ENCODE assay signal across 31 cellular contexts in the genomic region with DNA sequence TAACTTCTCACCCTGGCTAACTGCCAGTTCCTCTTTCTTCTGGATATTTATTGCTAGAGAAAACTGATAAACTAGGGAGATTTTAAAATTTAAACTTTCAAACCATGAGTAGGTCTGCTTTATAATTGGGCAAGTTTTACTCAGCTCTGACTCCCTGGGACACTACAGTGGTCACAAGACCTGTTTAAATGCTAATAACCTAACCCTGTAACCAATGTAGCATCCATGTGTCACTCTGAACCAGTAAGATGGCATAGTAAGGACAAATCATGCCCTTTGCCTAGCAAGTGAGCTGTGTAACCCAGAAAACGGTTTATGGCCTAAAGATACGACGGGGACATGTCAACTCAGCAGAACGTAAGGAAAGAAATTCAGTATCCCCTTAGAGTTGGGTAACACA.
DNase-seq lines count a peak whose midpoint lies in the region; TF ChIP-seq lines count a peak whose summit lies in the region.
"Had no signal": no experiment of that assay in that cellular context is flagged by ENCODE, and none has a peak within 500 bp of the region (broad histone marks: within the 10 kb centered on the region; RNA-seq: fewer than 3 reads in every experiment).

No MANE protein-coding gene starts in this region.

- no TSS peak for BruUV-seq in mammary epithelial cell (replicated peaks; lab: Mats Ljungman, UMichigan)

- no peak for DNase-seq in CD4-positive, alpha-beta memory T cell
- DNase-seq in OCI-M1 (lab: John Stamatoyannopoulos, UW) = peak; percentile 1
- DNase-seq in endodermal cell = no peak
- DNase-seq in trophoblast cell = no peak
- DNase-seq in NCI-H226 = no peak
- no peak for DNase-seq in NCI-H748 treated with DMSO at 0.1 percent for 48 hours (lab: John Stamatoyannopoulos, UW)
- DNase-seq in mammary epithelial cell = no peak
- DNase-seq: activated CD4-positive, alpha-beta T cell treated with anti-CD3 and anti-CD28 coated beads for 36 hours; activated naive CD4-positive, alpha-beta T cell; activated T-cell treated with anti-CD3 and anti-CD28 coated beads, Interleukin-2, amount 50 U/mL, for 4 hours; Caco-2; DMS53; dorsolateral prefrontal cortex; esophagus squamous epithelium; foreskin keratinocyte; H9; heart left ventricle; Karpas-422; midbrain; naive B cell; NCI-H2029; NCI-H526 treated with DMSO at 0.1 percent for 48 hours; posterior cingulate gyrus; right cardiac atrium; SHP77; spleen; stimulated activated CD4-positive, alpha-beta T cell treated with anti-CD3 and anti-CD28 coated beads, Interleukin-2, amount 100 ng/mL, for 24 hours had no signal

- H3K79me2 ChIP-seq in trophoblast cell (ENCODE audit: control insufficient read depth, insufficient read depth, low read length, poor library complexity) (no peaks in the 10 kb centered on the region), mammary epithelial cell (ENCODE audit: insufficient read depth, low read length) (peaks cover 12% of the 10 kb centered on the region)

- H3K27ac Mint-ChIP-seq in CD4-positive, alpha-beta memory T cell = peak overlapping the region in 4 of 7 donors; percentile 27 to 86 (median 55)
- H3K27ac Mint-ChIP-seq in endodermal cell = peak overlapping the region; percentile 9
- H3K27ac Mint-ChIP-seq: activated CD4-positive, alpha-beta T cell treated with anti-CD3 and anti-CD28 coated beads for 36 hours; T-helper 2 cell treated with Interferon-gamma antibody and Interleukin-4, amounts not matched to agents 5 μg/mL and 100 μg/mL, for 36 hours had no signal

- no peaks in the 10 kb centered on the region for H3K27me3 Mint-ChIP-seq in CD4-positive, alpha-beta memory T cell
- H3K27me3 Mint-ChIP-seq in endodermal cell (ENCODE audit: insufficient read depth) = no peaks in the 10 kb centered on the region
- H3K27me3 Mint-ChIP-seq: activated CD4-positive, alpha-beta T cell treated with anti-CD3 and anti-CD28 coated beads for 36 hours; naive B cell had no signal

- no peak overlapping the region for H4K12ac ChIP-seq in trophoblast cell (ENCODE audit: low read depth, low read length)

- TF ChIP-seq CTCF in endodermal cell (conservative IDR thresholded peaks at IDR 0.05) (no peak), mammary epithelial cell (conservative IDR thresholded peaks at IDR 0.05 in 1 of 2, IDR thresholded peaks at IDR 0.05 in 1 of 2; ENCODE audit: extremely low read depth in 1 of 2, insufficient read depth in 1 of 2, low read depth in 1 of 2, low read length in 2 of 2) (no peak)

- H3K4me2 ChIP-seq in trophoblast cell (ENCODE audit: low read length) (no peak overlapping the region), mammary epithelial cell (ENCODE audit: insufficient read depth, low read depth, low read length) (no peak overlapping the region)
- H3K4me2 ChIP-seq: BLaER1 had no signal

- H3K27ac ChIP-seq in CD4-positive, alpha-beta memory T cell (ENCODE audit: low read depth, low read length) = no peak overlapping the region
- H3K27ac ChIP-seq in endodermal cell (ENCODE audit: low read depth, low read length) (no peak overlapping the region), trophoblast cell (ENCODE audit: low read depth, low read length) (no peak overlapping the region), mammary epithelial cell (ENCODE audit: insufficient read depth, low read depth, low read length) (no peak overlapping the region)
- H3K27ac ChIP-seq: BLaER1, esophagus squamous epithelium, foreskin keratinocyte, heart left ventricle, HL-60, thyroid gland had no signal

- H2BK120ac ChIP-seq in trophoblast cell (ENCODE audit: insufficient read depth, low read length, poor library complexity) = no peak overlapping the region

- no peak overlapping the region for H3K4ac ChIP-seq in trophoblast cell (ENCODE audit: low read depth, low read length)

- H2AFZ ChIP-seq in trophoblast cell (ENCODE audit: insufficient read depth, low read length, poor library complexity) (no peak overlapping the region), mammary epithelial cell (ENCODE audit: low read depth, low read length) (no peak overlapping the region)

- H3K4me1 ChIP-seq in CD4-positive, alpha-beta memory T cell (ENCODE audit: insufficient read depth, low read length) = no peaks in the 10 kb centered on the region
- H3K4me1 ChIP-seq in endodermal cell (ENCODE audit: control insufficient read depth, insufficient read depth, low read length) = no peaks in the 10 kb centered on the region
- no peaks in the 10 kb centered on the region for H3K4me1 ChIP-seq in trophoblast cell (ENCODE audit: control insufficient read depth in 1 of 2, insufficient read depth in 2 of 2, low read length in 2 of 2)
- H3K4me1 ChIP-seq in mammary epithelial cell (ENCODE audit: insufficient read depth, low read length) = peaks cover 3% of the 10 kb centered on the region
- H3K4me1 ChIP-seq: BLaER1, Caco-2, thyroid gland had no signal

- no peak overlapping the region for H2AK5ac ChIP-seq in trophoblast cell (ENCODE audit: low read length)

- dilution Hi-C loops in mammary epithelial cell (cut with HindIII; ENCODE audit: low sequenced_read_pairs) = no loop called here

- in situ Hi-C loops in mammary epithelial cell (cut with MboI; ENCODE audit: low sequenced_read_pairs in 2 of 2) = no loop called here

- H4K91ac ChIP-seq in trophoblast cell (ENCODE audit: low read depth, low read length) = no peak overlapping the region

- H3K9ac ChIP-seq in endodermal cell (ENCODE audit: extremely low read depth, low read length, poor library complexity, severe bottlenecking) (no peak overlapping the region), trophoblast cell (ENCODE audit: low read length) (no peak overlapping the region), mammary epithelial cell (ENCODE audit: insufficient read depth, low read length) (no peak overlapping the region)
- H3K9ac ChIP-seq: BLaER1 had no signal

- H3K36me3 Mint-ChIP-seq in CD4-positive, alpha-beta memory T cell = peaks cover 41 to 54% of the 10 kb centered on the region in 2 donors
- H3K36me3 Mint-ChIP-seq in endodermal cell (ENCODE audit: low read depth) = peaks cover 32% of the 10 kb centered on the region

- 94 to 97% methylated on average over 4 of the region's 4 CpGs for WGBS in endodermal cell (ENCODE audit: insufficient coverage in 1 of 2, insufficient read length in 1 of 2), 2 experiments
- WGBS in trophoblast cell (ENCODE audit: extremely low coverage, insufficient coverage, insufficient read length) = no CpG with 5 or more reads among the region's 4 CpGs
- 89% methylated on average over 4 of the region's 4 CpGs for WGBS in mammary epithelial cell (ENCODE audit: low coverage, missing lambda C conversion rate)

- H3K36me3 ChIP-seq in CD4-positive, alpha-beta memory T cell (ENCODE audit: insufficient read depth, low read length) = peaks cover 24% of the 10 kb centered on the region
- H3K36me3 ChIP-seq in endodermal cell (ENCODE audit: control insufficient read depth, insufficient read depth, low read length) (peaks cover 60% of the 10 kb centered on the region), trophoblast cell (ENCODE audit: control insufficient read depth in 1 of 2, insufficient read depth in 2 of 2, low read length in 2 of 2) (peaks cover 0 to 15% of the 10 kb centered on the region in 2 experiments), mammary epithelial cell (ENCODE audit: insufficient read depth, low read length) (peaks cover 11% of the 10 kb centered on the region)

- H3K14ac ChIP-seq in trophoblast cell (ENCODE audit: low read length) = no peak overlapping the region

- intact Hi-C loops in CD4-positive, alpha-beta memory T cell (cut with micrococcal nuclease) = no loop called here
- intact Hi-C loops in mammary epithelial cell (cut with micrococcal nuclease) = no loop called here

- H4K8ac ChIP-seq in trophoblast cell (ENCODE audit: low read depth, low read length) = no peak overlapping the region

- no peaks in the 10 kb centered on the region for H3K27me3 ChIP-seq in CD4-positive, alpha-beta memory T cell (ENCODE audit: insufficient read depth, low read length)
- H3K27me3 ChIP-seq in endodermal cell (ENCODE audit: control insufficient read depth, insufficient read depth, low read length, poor library complexity, severe bottlenecking) (no peaks in the 10 kb centered on the region), trophoblast cell (ENCODE audit: insufficient read depth, low read length) (no peaks in the 10 kb centered on the region), mammary epithelial cell (ENCODE audit: insufficient read depth, low read length) (no peaks in the 10 kb centered on the region)
- H3K27me3 ChIP-seq: BLaER1, dorsolateral prefrontal cortex, esophagus squamous epithelium, foreskin keratinocyte, heart left ventricle, spleen, thyroid gland had no signal

- H3K9me3 ChIP-seq in CD4-positive, alpha-beta memory T cell (ENCODE audit: control insufficient read depth in 1 of 2, low read length in 2 of 2) = no peaks in the 10 kb centered on the region
- H3K9me3 ChIP-seq in endodermal cell (ENCODE audit: control insufficient read depth, low read length) (no peaks in the 10 kb centered on the region), trophoblast cell (ENCODE audit: insufficient read depth, low read depth, low read length) (no peaks in the 10 kb centered on the region), mammary epithelial cell (replicated peaks; ENCODE audit: insufficient read depth, low read length) (no peaks in the 10 kb centered on the region)
- H3K9me3 ChIP-seq: Caco-2, esophagus squamous epithelium, heart left ventricle, spleen, thyroid gland had no signal

- H3K23ac ChIP-seq in trophoblast cell (ENCODE audit: low read length) = peak overlapping the region; percentile 50

- no peak overlapping the region for H3K4me3 ChIP-seq in CD4-positive, alpha-beta memory T cell (ENCODE audit: low read length in 2 of 2)
- H3K4me3 ChIP-seq in endodermal cell (ENCODE audit: low read length) (no peak overlapping the region), trophoblast cell (ENCODE audit: low read depth, low read length) (no peak overlapping the region), mammary epithelial cell (replicated peaks in 1 of 3; ENCODE audit: insufficient read depth in 1 of 3, low read depth in 2 of 3, low read length in 3 of 3) (no peak overlapping the region)
- H3K4me3 ChIP-seq: BLaER1, dorsolateral prefrontal cortex, esophagus squamous epithelium, heart left ventricle, spleen, thyroid gland had no signal

- peaks cover 0 to 2% (median 0%) of the 10 kb centered on the region in 4 donors for H3K4me1 Mint-ChIP-seq in CD4-positive, alpha-beta memory T cell
- H3K4me1 Mint-ChIP-seq in endodermal cell = no peaks in the 10 kb centered on the region
- H3K4me1 Mint-ChIP-seq: activated CD4-positive, alpha-beta T cell treated with anti-CD3 and anti-CD28 coated beads for 36 hours; H9 had no signal

- H3K9me3 Mint-ChIP-seq in CD4-positive, alpha-beta memory T cell = peaks cover 0 to 2% (median 0%) of the 10 kb centered on the region in 8 donors
- no peaks in the 10 kb centered on the region for H3K9me3 Mint-ChIP-seq in endodermal cell
- H3K9me3 Mint-ChIP-seq: activated T-cell treated with anti-CD3 and anti-CD28 coated beads, Interleukin-2, amount 50 U/mL, for 4 hours; H9; naive B cell; T-helper 2 cell treated with Interferon-gamma antibody and Interleukin-4, amounts not matched to agents 5 μg/mL and 100 μg/mL, for 36 hours had no signal

- no peak overlapping the region for H2BK12ac ChIP-seq in trophoblast cell (ENCODE audit: low read length)

- H3K4me3 Mint-ChIP-seq in CD4-positive, alpha-beta memory T cell = no peak overlapping the region
- H3K4me3 Mint-ChIP-seq in endodermal cell = no peak overlapping the region
- H3K4me3 Mint-ChIP-seq: activated CD4-positive, alpha-beta T cell treated with anti-CD3 and anti-CD28 coated beads for 36 hours; activated T-cell treated with anti-CD3 and anti-CD28 coated beads, Interleukin-2, amount 50 U/mL, for 4 hours; H9; naive B cell; T-helper 2 cell treated with Interferon-gamma antibody and Interleukin-4, amounts not matched to agents 5 μg/mL and 100 μg/mL, for 36 hours had no signal

- no peaks in the 10 kb centered on the region for H4K20me1 ChIP-seq in mammary epithelial cell (ENCODE audit: insufficient read depth, low read length)

- CTCF ChIA-PET in CD4-positive, alpha-beta memory T cell (lab: Charles Lee; ENCODE audit: partially characterized antibody) = no interaction called here
- CTCF ChIA-PET in mammary epithelial cell (lab: Charles Lee; ENCODE audit: low non-redundant PET) = no interaction called here

- no peaks in the 10 kb centered on the region for H3K79me1 ChIP-seq in trophoblast cell (ENCODE audit: low read length)

- H2BK5ac ChIP-seq in trophoblast cell (ENCODE audit: low read depth, low read length, poor library complexity) = no peak overlapping the region

- POLR2A ChIA-PET in CD4-positive, alpha-beta memory T cell (lab: Charles Lee; ENCODE audit: partially characterized antibody) = no interaction called here

- no peak overlapping the region for H3K18ac ChIP-seq in trophoblast cell (ENCODE audit: low read length)
